Comparison of ENCODE assay signal across 8 cellular contexts in the genomic region with DNA sequence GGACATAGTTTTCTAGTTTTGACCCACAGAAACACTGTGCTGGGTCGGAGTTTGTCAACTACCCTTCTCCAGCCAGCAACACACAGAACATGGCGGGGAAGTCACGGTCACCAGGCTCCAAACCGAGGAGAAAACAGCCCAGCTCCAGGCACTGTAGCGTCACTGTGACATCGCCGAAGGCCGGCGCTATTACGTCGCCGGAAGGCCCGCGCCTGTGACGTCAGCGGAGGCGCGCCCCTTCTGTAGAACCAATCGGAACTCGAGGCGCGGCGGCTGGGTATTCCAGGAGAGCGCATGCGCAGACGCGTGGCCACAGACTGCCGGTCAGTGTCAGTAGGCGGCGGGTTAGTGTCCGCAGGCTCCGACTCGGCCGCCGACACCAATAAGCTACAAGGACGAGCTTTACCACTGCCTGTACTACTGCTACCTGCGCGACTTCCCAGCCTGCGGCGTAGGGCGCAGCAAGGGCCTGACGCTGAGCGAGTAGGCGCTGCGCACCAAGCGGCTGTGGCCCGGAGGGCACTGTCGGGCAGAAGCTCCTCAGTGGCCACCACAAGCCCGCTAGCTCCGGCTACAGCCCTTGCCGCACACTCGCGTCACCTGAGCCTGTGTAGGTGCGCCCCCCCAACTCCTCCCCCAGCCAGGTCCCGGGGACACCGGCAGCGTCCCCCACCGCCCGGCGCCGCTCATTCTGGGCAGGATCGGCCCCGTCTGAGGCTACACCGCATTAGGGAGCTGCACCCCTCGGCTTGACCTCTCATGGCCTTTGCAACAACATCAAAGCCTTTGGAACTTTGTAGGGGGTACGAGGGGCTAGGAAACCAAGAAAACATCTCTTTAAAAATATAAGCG. TPM values are rescaled to one million over a fixed set of nuclear protein-coding genes. Genes with fewer than 3 reads are reported as not detected.
A peak's percentile ranks its signal among the peaks of the same experiment; 100 is the strongest.
DNase-seq lines count a peak whose midpoint lies in the region; ATAC-seq, FAIRE-seq and TF ChIP-seq lines count a peak whose summit lies in the region.

No MANE protein-coding gene starts in this region.

- H3K36me3 ChIP-seq in ACC112 (ENCODE audit: insufficient read depth, low read length) (no peaks in the 10 kb centered on the region), bronchial epithelial cell (ENCODE audit: control insufficient read depth, insufficient read depth, low read length) (no peaks in the 10 kb centered on the region), iPS-20b (ENCODE audit: insufficient read depth, low read depth, low read length) (no peaks in the 10 kb centered on the region), skeletal muscle tissue (ENCODE audit: control insufficient read depth in 3 of 3, insufficient read depth in 3 of 3, low read length in 3 of 3) (no peaks in the 10 kb centered on the region)

- H3K27me3 ChIP-seq in ACC112 (ENCODE audit: insufficient read depth, low read length) = no peaks in the 10 kb centered on the region
- H3K27me3 ChIP-seq in bronchial epithelial cell (ENCODE audit: control insufficient read depth, insufficient read depth, low read length) = no peaks in the 10 kb centered on the region
- H3K27me3 ChIP-seq in iPS-20b (ENCODE audit: insufficient read depth, low read length) = no peaks in the 10 kb centered on the region
- no peaks in the 10 kb centered on the region for H3K27me3 ChIP-seq in skeletal muscle tissue (ENCODE audit: control insufficient read depth in 3 of 3, insufficient read depth in 3 of 3, low read length in 3 of 3)

- POLR2A ChIA-PET in WTC11 (lab: Charles Lee) = interaction anchor here (0.6 to 2.7 kb wide), 19 partner anchors 11 to 192 kb away, joined by 3 to 16 read pairs (median 6); a partner anchor contains a TSS

- peak overlapping the region; percentile 99 for H3K27ac Mint-ChIP-seq in WTC11

- H3K27me3 Mint-ChIP-seq in WTC11 (ENCODE audit: low read depth) = no peaks in the 10 kb centered on the region

- no peak for FAIRE-seq in bronchial epithelial cell (lab: Jason Lieb, UNC)

- ATAC-seq in GM18867 (IDR thresholded peaks at IDR 0.05; ENCODE audit: unreplicated experiment) = peak; percentile 93
- ATAC-seq in HG03103 (IDR thresholded peaks at IDR 0.05; ENCODE audit: low read depth, unreplicated experiment) = peak; percentile 79
- peak; percentile 70 for ATAC-seq in WTC11

- H3K4me3 ChIP-seq in ACC112 (ENCODE audit: low read depth, low read length) (peak overlapping the region; percentile 76), bronchial epithelial cell (ENCODE audit: low read depth, low read length) (peak overlapping the region; percentile 81), iPS-20b (ENCODE audit: low read length) (peak overlapping the region; percentile 79), skeletal muscle tissue (ENCODE audit: low read length in 3 of 3) (peak overlapping the region; percentile 81 to 94 (median 91))

- peak overlapping the region; percentile 92 for H2AFZ ChIP-seq in ACC112 (ENCODE audit: low read length, unreplicated experiment)

- peaks cover 35% of the 10 kb centered on the region for H3K4me1 Mint-ChIP-seq in WTC11

- peak overlapping the region; percentile 70 for H3K4me3 Mint-ChIP-seq in WTC11

- CTCF ChIA-PET in WTC11 (lab: Charles Lee) = interaction anchor here (0.6 to 2.6 kb wide), 11 partner anchors 11 to 147 kb away, joined by 3 to 22 read pairs (median 6); no protein-coding TSS in a partner anchor

- no peaks in the 10 kb centered on the region for H3K79me2 ChIP-seq in ACC112 (ENCODE audit: control insufficient read depth, insufficient read depth, low read length, unreplicated experiment)

- H3K9ac ChIP-seq in iPS-20b (ENCODE audit: low read depth, low read length) = peak overlapping the region; percentile 78; the same call in 1 of the 2 replicates
- peak overlapping the region; percentile 93 to 96 (median 95) for H3K9ac ChIP-seq in skeletal muscle tissue (ENCODE audit: low read depth in 1 of 3, low read length in 3 of 3)

- DNase-seq in NCI-H2196 treated with DMSO at 0.1 percent for 48 hours (lab: John Stamatoyannopoulos, UW; ENCODE audit: unreplicated experiment) = peak; percentile 96
- DNase-seq in WTC11 (ENCODE audit: low spot score) = peak; percentile 98
- DNase-seq in bronchial epithelial cell (ENCODE audit: low read depth) = peak; percentile 76

- peak overlapping the region; percentile 62; the same call in 1 of the 2 replicates for H3K27ac ChIP-seq in ACC112 (ENCODE audit: low read depth, low read length)
- H3K27ac ChIP-seq in iPS-20b (ENCODE audit: low read length) = peak overlapping the region; percentile 85
- peak overlapping the region; percentile 95 for H3K27ac ChIP-seq in skeletal muscle tissue (ENCODE audit: low read depth, low read length)

- no peaks in the 10 kb centered on the region for H3K36me3 Mint-ChIP-seq in WTC11

- TF ChIP-seq CTCF in WTC11 (IDR thresholded peaks at IDR 0.05) = no peak
- peak; percentile 33 for TF ChIP-seq CTCF in bronchial epithelial cell (IDR thresholded peaks at IDR 0.05; ENCODE audit: insufficient read depth, low read length, severe bottlenecking)

- H3K4me1 ChIP-seq in ACC112 (ENCODE audit: control insufficient read depth, insufficient read depth, low read length, unreplicated experiment) (no peaks in the 10 kb centered on the region), iPS-20b (ENCODE audit: insufficient read depth, low read length) (peaks cover 10% of the 10 kb centered on the region; the same call in 1 of the 2 replicates), skeletal muscle tissue (ENCODE audit: control insufficient read depth in 3 of 3, insufficient read depth in 3 of 3, low read length in 3 of 3) (peaks cover 0 to 9% (median 5%) of the 10 kb centered on the region in 3 donors)

- H3K9me3 Mint-ChIP-seq in WTC11 = no peaks in the 10 kb centered on the region

- H3K9me3 ChIP-seq in iPS-20b (ENCODE audit: insufficient read depth, low read depth, low read length) (no peaks in the 10 kb centered on the region), skeletal muscle tissue (ENCODE audit: control insufficient read depth in 3 of 3, low read length in 3 of 3) (no peaks in the 10 kb centered on the region)

TF ChIP-seq in WTC11, 78 proteins besides CTCF, POLR2A, EP300 and RAD21 (continues in another document):
- peak; percentile 58; the same call in 1 of the 2 replicates for TF ChIP-seq FOXK1 (CRISPR knock-in tag; IDR thresholded peaks at IDR 0.05)
- peak; percentile 100 for TF ChIP-seq ZBTB21 (CRISPR knock-in tag; IDR thresholded peaks at IDR 0.05; ENCODE audit: borderline replicate concordance)
- peak; percentile 88 for TF ChIP-seq ETV6 (CRISPR knock-in tag; IDR thresholded peaks at IDR 0.05)
- TF ChIP-seq, protein P1, sequence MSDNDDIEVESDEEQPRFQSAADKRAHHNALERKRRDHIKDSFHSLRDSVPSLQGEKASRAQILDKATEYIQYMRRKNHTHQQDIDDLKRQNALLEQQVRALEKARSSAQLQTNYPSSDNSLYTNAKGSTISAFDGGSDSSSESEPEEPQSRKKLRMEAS (CRISPR knock-in tag; IDR thresholded peaks at IDR 0.05) = peak; percentile 88
- TF ChIP-seq NFE2L1 (CRISPR knock-in tag; IDR thresholded peaks at IDR 0.05) = peak; percentile 75; the same call in 1 of the 2 replicates
- TF ChIP-seq NR1H2 (CRISPR knock-in tag; IDR thresholded peaks at IDR 0.05) = no peak
- no peak for TF ChIP-seq RORB (CRISPR knock-in tag; IDR thresholded peaks at IDR 0.05)
- peak; percentile 92 for TF ChIP-seq TEAD1 (CRISPR knock-in tag; IDR thresholded peaks at IDR 0.05)
- TF ChIP-seq CREB1 (CRISPR knock-in tag; IDR thresholded peaks at IDR 0.05) = peak; percentile 92
- TF ChIP-seq ZNF121 (CRISPR knock-in tag; IDR thresholded peaks at IDR 0.05) = no peak
- TF ChIP-seq CREM (CRISPR knock-in tag; IDR thresholded peaks at IDR 0.05) = peak; percentile 98
- no peak for TF ChIP-seq SOX15 (CRISPR knock-in tag; IDR thresholded peaks at IDR 0.05)
- TF ChIP-seq, protein P2, sequence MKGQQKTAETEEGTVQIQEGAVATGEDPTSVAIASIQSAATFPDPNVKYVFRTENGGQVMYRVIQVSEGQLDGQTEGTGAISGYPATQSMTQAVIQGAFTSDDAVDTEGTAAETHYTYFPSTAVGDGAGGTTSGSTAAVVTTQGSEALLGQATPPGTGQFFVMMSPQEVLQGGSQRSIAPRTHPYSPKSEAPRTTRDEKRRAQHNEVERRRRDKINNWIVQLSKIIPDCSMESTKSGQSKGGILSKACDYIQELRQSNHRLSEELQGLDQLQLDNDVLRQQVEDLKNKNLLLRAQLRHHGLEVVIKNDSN (CRISPR knock-in tag; IDR thresholded peaks at IDR 0.05) = peak; percentile 51; the same call in 1 of the 2 replicates
- TF ChIP-seq KAT7 (CRISPR knock-in tag; IDR thresholded peaks at IDR 0.05; ENCODE audit: borderline replicate concordance) = 0 out of 2 replicates have a peak, but pooled peaks have one; percentile 63
- TF ChIP-seq GABPB1 (CRISPR knock-in tag; IDR thresholded peaks at IDR 0.05) = peak; percentile 65
- peak; percentile 73; the same call in 1 of the 2 replicates for TF ChIP-seq ZNF232 (CRISPR knock-in tag; IDR thresholded peaks at IDR 0.05)
- TF ChIP-seq, protein P3, sequence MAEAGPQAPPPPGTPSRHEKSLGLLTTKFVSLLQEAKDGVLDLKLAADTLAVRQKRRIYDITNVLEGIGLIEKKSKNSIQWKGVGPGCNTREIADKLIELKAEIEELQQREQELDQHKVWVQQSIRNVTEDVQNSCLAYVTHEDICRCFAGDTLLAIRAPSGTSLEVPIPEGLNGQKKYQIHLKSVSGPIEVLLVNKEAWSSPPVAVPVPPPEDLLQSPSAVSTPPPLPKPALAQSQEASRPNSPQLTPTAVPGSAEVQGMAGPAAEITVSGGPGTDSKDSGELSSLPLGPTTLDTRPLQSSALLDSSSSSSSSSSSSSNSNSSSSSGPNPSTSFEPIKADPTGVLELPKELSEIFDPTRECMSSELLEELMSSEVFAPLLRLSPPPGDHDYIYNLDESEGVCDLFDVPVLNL (CRISPR knock-in tag; IDR thresholded peaks at IDR 0.05; ENCODE audit: borderline replicate concordance, low read depth) = no peak
- peak; percentile 60; the same call in 1 of the 2 replicates for TF ChIP-seq MYBL2 (CRISPR knock-in tag; IDR thresholded peaks at IDR 0.05)

RNA-seq across cellular contexts. Expression of a gene that starts 35.1 kb away (rescaled TPM):
- total RNA-seq in WTC11 (2021) (17.7 to 24.6 TPM (median 20.7 TPM) in 3 replicates), bronchial epithelial cell (0.26 and 0.51 TPM in 2 replicates), skeletal muscle tissue (not detected)

Comparison
In these comparisons a context has a peak if more than half of its experiments do, and no peak if none do; other contexts are left out.
1. Peak in every context shown above with its lines: DNase-seq, ATAC-seq, H3K4me3 ChIP-seq and H3K27ac ChIP-seq.
2. RNA of a gene that starts 35.1 kb away (total RNA-seq): 17.7 to 24.6 TPM in WTC11; 0.26 to 0.51 TPM in bronchial epithelial cell and not detected in skeletal muscle tissue (single experiment); every median in the first group is over 10 times any median in the second.